In the genomic region with DNA sequence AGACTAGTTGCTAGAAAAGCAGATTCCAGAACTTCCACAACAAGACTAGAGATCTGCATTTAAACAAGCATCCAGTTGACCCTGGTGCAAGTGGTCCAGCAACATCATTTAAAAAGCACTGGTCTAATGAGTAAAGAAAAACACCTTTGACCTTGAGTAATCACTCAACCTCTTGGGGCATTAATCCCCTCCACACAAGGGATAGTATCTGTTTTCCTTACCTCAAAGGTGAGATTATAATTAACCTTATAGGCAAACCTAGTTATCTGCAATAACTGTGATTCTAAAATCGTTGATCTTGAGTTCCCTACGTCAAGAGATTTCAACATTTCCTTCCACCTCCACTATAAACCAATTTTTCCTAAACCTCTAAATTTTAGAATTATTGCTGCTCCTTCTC, we compare ENCODE assay signal across 7 cellular contexts. TPM values are rescaled to one million over a fixed set of nuclear protein-coding genes. Genes with fewer than 3 reads are reported as not detected.
DNase-seq lines count a peak whose midpoint lies in the region; ATAC-seq and TF ChIP-seq lines count a peak whose summit lies in the region.

No MANE protein-coding gene starts in this region.

- H3K4me1 ChIP-seq in HEK293 (ENCODE audit: control insufficient read depth, insufficient read depth, low read length) (peaks cover 9% of the 10 kb centered on the region), iPS-15b (ENCODE audit: control insufficient read depth, insufficient read depth, low read length) (peaks cover 5% of the 10 kb centered on the region)

- no peaks in the 10 kb centered on the region for H3K27me3 Mint-ChIP-seq in activated CD8-positive, alpha-beta T cell treated with anti-CD3 and anti-CD28 coated beads, Interleukin-2, amount 10 ng/mL, durations not matched to agents 7 days and 5 days (ENCODE audit: low read depth)
- H3K27me3 Mint-ChIP-seq in stimulated activated memory B cell treated with anti-CD40 and anti-IgM and Interleukin-4, amounts not matched to agents 10 μg/mL and 1 μg/mL and 100 μg/mL, for 72 hours, result no peaks in the 10 kb centered on the region

- H3K27ac ChIP-seq in HEK293 (ENCODE audit: extremely low read depth, low read depth, low read length), result no peak overlapping the region

- no peak for ATAC-seq in activated CD8-positive, alpha-beta T cell treated with anti-CD3 and anti-CD28 coated beads, Interleukin-2, amount 10 ng/mL, durations not matched to agents 7 days and 5 days
- no peak for ATAC-seq in stimulated activated memory B cell treated with anti-CD40 and anti-IgM and Interleukin-4, amounts not matched to agents 10 μg/mL and 1 μg/mL and 100 μg/mL, for 72 hours
- no peak for ATAC-seq in GM19455 (IDR thresholded peaks at IDR 0.05; ENCODE audit: unreplicated experiment)

- H3K27me3 ChIP-seq in iPS-15b (ENCODE audit: control insufficient read depth, insufficient read depth, low read length), result no peaks in the 10 kb centered on the region

- H3K9me3 Mint-ChIP-seq in activated CD8-positive, alpha-beta T cell treated with anti-CD3 and anti-CD28 coated beads, Interleukin-2, amount 10 ng/mL, durations not matched to agents 7 days and 5 days (ENCODE audit: insufficient read depth), result no peaks in the 10 kb centered on the region
- no peaks in the 10 kb centered on the region for H3K9me3 Mint-ChIP-seq in stimulated activated memory B cell treated with anti-CD40 and anti-IgM and Interleukin-4, amounts not matched to agents 10 μg/mL and 1 μg/mL and 100 μg/mL, for 72 hours

- CTCF ChIA-PET in HEK293 (lab: Yijun Ruan, JAX), result no interaction called here
- CTCF ChIA-PET in activated CD8-positive, alpha-beta T cell treated with anti-CD3 and anti-CD28 coated beads, Interleukin-2, amount 10 ng/mL, durations not matched to agents 7 days and 5 days (lab: Charles Lee), result interaction anchor here (5.7 kb wide), 1 partner anchor 13 kb away, joined by 36 read pairs; the partner anchor contains the start of gene CCDC77

- POLR2A ChIA-PET in HEK293 (lab: Yijun Ruan, JAX), result interaction anchor here (0.6 to 4.2 kb wide), 2 partner anchors 14 to 46 kb away, joined by 3 to 36 read pairs; partner anchors contain the start of gene CCDC77
- POLR2A ChIA-PET in activated CD8-positive, alpha-beta T cell treated with anti-CD3 and anti-CD28 coated beads, Interleukin-2, amount 10 ng/mL, durations not matched to agents 7 days and 5 days (lab: Charles Lee), result interaction anchor here (0.8 to 2.8 kb wide), 3 partner anchors 12 to 602 kb away, joined by 3 to 40 read pairs (median 3); partner anchors contain the start of gene CCDC77

- H3K4me3 ChIP-seq in HEK293 (ENCODE audit: low read depth, low read length) (peak overlapping the region; percentile 89), iPS-15b (ENCODE audit: low read depth, low read length) (peak overlapping the region; percentile 96)

- no peaks in the 10 kb centered on the region for H3K9me3 ChIP-seq in HEK293 (ENCODE audit: control insufficient read depth, insufficient read depth, low read depth, low read length)
- no peaks in the 10 kb centered on the region for H3K9me3 ChIP-seq in iPS-15b (ENCODE audit: control insufficient read depth, insufficient read depth, low read length)

- DNase-seq in activated CD8-positive, alpha-beta T cell treated with anti-CD3 and anti-CD28 coated beads, Interleukin-2, amount 10 ng/mL, durations not matched to agents 7 days and 5 days, result no peak
- DNase-seq in NCI-H2081 (lab: John Stamatoyannopoulos, UW) (no peak), KG1 (lab: John Stamatoyannopoulos, UW) (no peak)

- H3K4me1 Mint-ChIP-seq in activated CD8-positive, alpha-beta T cell treated with anti-CD3 and anti-CD28 coated beads, Interleukin-2, amount 10 ng/mL, durations not matched to agents 7 days and 5 days (ENCODE audit: low read depth), result peaks cover 36% of the 10 kb centered on the region
- H3K4me1 Mint-ChIP-seq in stimulated activated memory B cell treated with anti-CD40 and anti-IgM and Interleukin-4, amounts not matched to agents 10 μg/mL and 1 μg/mL and 100 μg/mL, for 72 hours, result peaks cover 26% of the 10 kb centered on the region

- peak overlapping the region; percentile 98 for H3K27ac Mint-ChIP-seq in activated CD8-positive, alpha-beta T cell treated with anti-CD3 and anti-CD28 coated beads, Interleukin-2, amount 10 ng/mL, durations not matched to agents 7 days and 5 days
- H3K27ac Mint-ChIP-seq in stimulated activated memory B cell treated with anti-CD40 and anti-IgM and Interleukin-4, amounts not matched to agents 10 μg/mL and 1 μg/mL and 100 μg/mL, for 72 hours, result peak overlapping the region; percentile 95

- H3K4me3 Mint-ChIP-seq in activated CD8-positive, alpha-beta T cell treated with anti-CD3 and anti-CD28 coated beads, Interleukin-2, amount 10 ng/mL, durations not matched to agents 7 days and 5 days, result peak overlapping the region; percentile 89
- peak overlapping the region; percentile 97 for H3K4me3 Mint-ChIP-seq in stimulated activated memory B cell treated with anti-CD40 and anti-IgM and Interleukin-4, amounts not matched to agents 10 μg/mL and 1 μg/mL and 100 μg/mL, for 72 hours

- H3K36me3 Mint-ChIP-seq in activated CD8-positive, alpha-beta T cell treated with anti-CD3 and anti-CD28 coated beads, Interleukin-2, amount 10 ng/mL, durations not matched to agents 7 days and 5 days (ENCODE audit: low read depth), result peaks cover 45% of the 10 kb centered on the region
- H3K36me3 Mint-ChIP-seq in stimulated activated memory B cell treated with anti-CD40 and anti-IgM and Interleukin-4, amounts not matched to agents 10 μg/mL and 1 μg/mL and 100 μg/mL, for 72 hours, result peaks cover 27% of the 10 kb centered on the region

- no peak for TF ChIP-seq CTCF in HEK293 (tag by site-specific recombination; IDR thresholded peaks at IDR 0.05)

- H3K36me3 ChIP-seq in HEK293 (ENCODE audit: control insufficient read depth in 2 of 2, insufficient read depth in 1 of 2, low read length in 2 of 2) (peaks cover 24 to 27% of the 10 kb centered on the region in 2 experiments), iPS-15b (ENCODE audit: control insufficient read depth, insufficient read depth, low read length) (peaks cover 3% of the 10 kb centered on the region)

- H3K9ac ChIP-seq in iPS-15b (ENCODE audit: low read depth, low read length), result peak overlapping the region; percentile 94

TF ChIP-seq in HEK293, 187 proteins besides CTCF, POLR2A, EP300 and RAD21 (continues in another document):
- TF ChIP-seq ZFHX2 (tag by site-specific recombination; conservative IDR thresholded peaks at IDR 0.05) (no peak), ZNF530 (tag by site-specific recombination; IDR thresholded peaks at IDR 0.05; ENCODE audit: low read depth) (no peak), ZNF677 (tag by site-specific recombination; IDR thresholded peaks at IDR 0.05) (no peak), KLF7 (tag by site-specific recombination; IDR thresholded peaks at IDR 0.05; ENCODE audit: borderline replicate concordance) (no peak)
- TF ChIP-seq, protein P1, sequence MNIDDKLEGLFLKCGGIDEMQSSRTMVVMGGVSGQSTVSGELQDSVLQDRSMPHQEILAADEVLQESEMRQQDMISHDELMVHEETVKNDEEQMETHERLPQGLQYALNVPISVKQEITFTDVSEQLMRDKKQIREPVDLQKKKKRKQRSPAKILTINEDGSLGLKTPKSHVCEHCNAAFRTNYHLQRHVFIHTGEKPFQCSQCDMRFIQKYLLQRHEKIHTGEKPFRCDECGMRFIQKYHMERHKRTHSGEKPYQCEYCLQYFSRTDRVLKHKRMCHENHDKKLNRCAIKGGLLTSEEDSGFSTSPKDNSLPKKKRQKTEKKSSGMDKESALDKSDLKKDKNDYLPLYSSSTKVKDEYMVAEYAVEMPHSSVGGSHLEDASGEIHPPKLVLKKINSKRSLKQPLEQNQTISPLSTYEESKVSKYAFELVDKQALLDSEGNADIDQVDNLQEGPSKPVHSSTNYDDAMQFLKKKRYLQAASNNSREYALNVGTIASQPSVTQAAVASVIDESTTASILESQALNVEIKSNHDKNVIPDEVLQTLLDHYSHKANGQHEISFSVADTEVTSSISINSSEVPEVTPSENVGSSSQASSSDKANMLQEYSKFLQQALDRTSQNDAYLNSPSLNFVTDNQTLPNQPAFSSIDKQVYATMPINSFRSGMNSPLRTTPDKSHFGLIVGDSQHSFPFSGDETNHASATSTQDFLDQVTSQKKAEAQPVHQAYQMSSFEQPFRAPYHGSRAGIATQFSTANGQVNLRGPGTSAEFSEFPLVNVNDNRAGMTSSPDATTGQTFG (tag by site-specific recombination; IDR thresholded peaks at IDR 0.05; ENCODE audit: borderline replicate concordance), result no peak
- TF ChIP-seq, protein P2, sequence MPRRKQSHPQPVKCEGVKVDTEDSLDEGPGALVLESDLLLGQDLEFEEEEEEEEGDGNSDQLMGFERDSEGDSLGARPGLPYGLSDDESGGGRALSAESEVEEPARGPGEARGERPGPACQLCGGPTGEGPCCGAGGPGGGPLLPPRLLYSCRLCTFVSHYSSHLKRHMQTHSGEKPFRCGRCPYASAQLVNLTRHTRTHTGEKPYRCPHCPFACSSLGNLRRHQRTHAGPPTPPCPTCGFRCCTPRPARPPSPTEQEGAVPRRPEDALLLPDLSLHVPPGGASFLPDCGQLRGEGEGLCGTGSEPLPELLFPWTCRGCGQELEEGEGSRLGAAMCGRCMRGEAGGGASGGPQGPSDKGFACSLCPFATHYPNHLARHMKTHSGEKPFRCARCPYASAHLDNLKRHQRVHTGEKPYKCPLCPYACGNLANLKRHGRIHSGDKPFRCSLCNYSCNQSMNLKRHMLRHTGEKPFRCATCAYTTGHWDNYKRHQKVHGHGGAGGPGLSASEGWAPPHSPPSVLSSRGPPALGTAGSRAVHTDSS (tag by site-specific recombination; IDR thresholded peaks at IDR 0.05), result no peak

RNA-seq across cellular contexts. Expression of gene KDM5A, which starts 1.1 kb away (rescaled TPM):
- 10 to 100 TPM; 81.5 to 87.7 TPM for total RNA-seq in activated CD8-positive, alpha-beta T cell treated with anti-CD3 and anti-CD28 coated beads, Interleukin-2, amount 10 ng/mL, durations not matched to agents 7 days and 5 days

RNA-seq across cellular contexts. Expression of gene CCDC77, which starts 13.4 kb away (rescaled TPM):
- total RNA-seq in activated CD8-positive, alpha-beta T cell treated with anti-CD3 and anti-CD28 coated beads, Interleukin-2, amount 10 ng/mL, durations not matched to agents 7 days and 5 days, result 10 to 100 TPM; 16.8 to 18.9 TPM
